9 cellular contexts compared by ENCODE assay signal in the genomic region with DNA sequence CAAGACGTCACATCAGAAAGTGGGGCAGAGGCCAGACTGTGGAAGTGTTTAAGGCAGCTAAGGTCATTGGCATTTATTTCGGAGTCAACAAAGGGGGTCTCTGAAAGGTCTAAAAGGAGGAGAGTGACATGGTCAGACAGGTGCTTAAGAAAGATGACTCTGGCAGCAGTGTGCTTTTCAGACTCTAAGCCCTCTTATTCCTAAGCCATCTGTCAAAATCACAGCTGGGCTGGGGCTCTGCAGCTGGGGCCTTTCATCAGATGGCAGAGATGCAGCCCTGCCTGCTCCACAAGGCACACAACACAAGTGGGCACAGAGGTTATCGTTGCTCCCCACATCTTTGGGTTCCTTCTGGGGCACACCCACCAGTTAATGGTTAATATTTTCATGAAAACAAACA. TPM values are rescaled to one million over a fixed set of nuclear protein-coding genes. Genes with fewer than 3 reads are reported as not detected.
DNase-seq lines count a peak whose midpoint lies in the region; ATAC-seq, FAIRE-seq and TF ChIP-seq lines count a peak whose summit lies in the region.
"Had no signal": no experiment of that assay in that cellular context is flagged by ENCODE, and none has a peak within 500 bp of the region (broad histone marks: within the 10 kb centered on the region; RNA-seq: fewer than 3 reads in every experiment).

No MANE protein-coding gene starts in this region.

- H3K9me3 Mint-ChIP-seq in activated naive CD8-positive, alpha-beta T cell treated with anti-CD3 and anti-CD28 coated beads, Interleukin-2, amount 50 U/mL, for 24 hours, result no peaks in the 10 kb centered on the region
- no peaks in the 10 kb centered on the region for H3K9me3 Mint-ChIP-seq in naive B cell

- no peak for TF ChIP-seq CTCF in cardiac muscle cell (IDR thresholded peaks at IDR 0.05; ENCODE audit: low read depth, low read length)
- TF ChIP-seq CTCF in heart right ventricle (IDR thresholded peaks at IDR 0.05), result no peak
- TF ChIP-seq CTCF in upper lobe of right lung (IDR thresholded peaks at IDR 0.05), result no peak

- H3K27me3 ChIP-seq in cardiac muscle cell, result no peaks in the 10 kb centered on the region
- H3K27me3 ChIP-seq in heart right ventricle, result no peaks in the 10 kb centered on the region
- H3K27me3 ChIP-seq in upper lobe of right lung, result no peaks in the 10 kb centered on the region

- no peak overlapping the region for H3K4me3 ChIP-seq in cardiac muscle cell
- no peak overlapping the region for H3K4me3 ChIP-seq in heart right ventricle
- H3K4me3 ChIP-seq in upper lobe of right lung, result no peak overlapping the region

- H3K36me3 ChIP-seq in cardiac muscle cell (peaks cover 11% of the 10 kb centered on the region), heart right ventricle (peaks cover 0 to 95% (median 51%) of the 10 kb centered on the region in 9 donors), upper lobe of right lung (peaks cover 71% of the 10 kb centered on the region)

- peak; percentile 37 for FAIRE-seq in urothelium cell line (lab: Jason Lieb, UNC)

- no peaks in the 10 kb centered on the region for H3K27me3 Mint-ChIP-seq in activated naive CD8-positive, alpha-beta T cell treated with anti-CD3 and anti-CD28 coated beads, Interleukin-2, amount 50 U/mL, for 24 hours
- H3K27me3 Mint-ChIP-seq in naive B cell, result no peaks in the 10 kb centered on the region

- intact Hi-C loops in heart right ventricle (cut with DNase I), result loop anchor here in 2 of 10 donors (5.0 kb wide), 1 partner anchor 461 kb away; no protein-coding TSS in a partner anchor
- intact Hi-C loops in upper lobe of right lung (cut with DNase I), result no loop called here

- 79 to 88% methylated on average over 3 of the region's 3 CpGs for WGBS in heart right ventricle, 2 donors

- DNase-seq in cardiac muscle cell (ENCODE audit: low read depth in 1 of 2, low spot score in 1 of 2), result no peak
- DNase-seq in heart right ventricle, result no peak
- DNase-seq in activated naive CD8-positive, alpha-beta T cell treated with anti-CD3 and anti-CD28 coated beads, Interleukin-2, amount 50 U/mL, for 24 hours, result no peak
- no peak for DNase-seq in naive B cell
- no peak for DNase-seq in urothelium cell line (ENCODE audit: low spot score)
- DNase-seq in NOMO-1 treated with DMSO at 0.1 percent for 48 hours (lab: John Stamatoyannopoulos, UW; ENCODE audit: unreplicated experiment), result no peak
- no peak for DNase-seq in upper lobe of right lung
- DNase-seq: RPMI8226 had no signal

- H3K4me3 Mint-ChIP-seq in activated naive CD8-positive, alpha-beta T cell treated with anti-CD3 and anti-CD28 coated beads, Interleukin-2, amount 50 U/mL, for 24 hours, result no peak overlapping the region
- no peak overlapping the region for H3K4me3 Mint-ChIP-seq in naive B cell

- H3K4me1 ChIP-seq in cardiac muscle cell (ENCODE audit: low read depth) (peaks cover 4% of the 10 kb centered on the region), heart right ventricle (peaks cover 0 to 21% (median 13%) of the 10 kb centered on the region in 9 donors), upper lobe of right lung (peaks cover 18% of the 10 kb centered on the region)

- peaks cover 31% of the 10 kb centered on the region for H3K36me3 Mint-ChIP-seq in activated naive CD8-positive, alpha-beta T cell treated with anti-CD3 and anti-CD28 coated beads, Interleukin-2, amount 50 U/mL, for 24 hours (ENCODE audit: low read depth)
- H3K36me3 Mint-ChIP-seq in naive B cell, result peaks cover 20% of the 10 kb centered on the region in 2 donors

- H3K27ac Mint-ChIP-seq in activated naive CD8-positive, alpha-beta T cell treated with anti-CD3 and anti-CD28 coated beads, Interleukin-2, amount 50 U/mL, for 24 hours, result peak overlapping the region; percentile 58
- H3K27ac Mint-ChIP-seq in naive B cell, result peak overlapping the region in 4 of 6 donors; percentile 66 to 92 (median 84)

- H3K9me3 ChIP-seq in cardiac muscle cell (ENCODE audit: low read depth), result no peaks in the 10 kb centered on the region
- no peaks in the 10 kb centered on the region for H3K9me3 ChIP-seq in heart right ventricle
- H3K9me3 ChIP-seq in upper lobe of right lung, result no peaks in the 10 kb centered on the region

- H3K4me1 Mint-ChIP-seq in activated naive CD8-positive, alpha-beta T cell treated with anti-CD3 and anti-CD28 coated beads, Interleukin-2, amount 50 U/mL, for 24 hours, result peaks cover 17% of the 10 kb centered on the region
- peaks cover 16 to 27% (median 19%) of the 10 kb centered on the region in 3 donors for H3K4me1 Mint-ChIP-seq in naive B cell

- ATAC-seq in heart right ventricle, result no peak
- ATAC-seq in activated naive CD8-positive, alpha-beta T cell treated with anti-CD3 and anti-CD28 coated beads, Interleukin-2, amount 50 U/mL, for 24 hours, result no peak
- no peak for ATAC-seq in naive B cell (ENCODE audit: low read depth in 2 of 2)
- ATAC-seq in HG03039 (IDR thresholded peaks at IDR 0.05; ENCODE audit: unreplicated experiment), result no peak
- ATAC-seq in upper lobe of right lung, result no peak

- H3K27ac ChIP-seq in cardiac muscle cell (peak overlapping the region; percentile 46), heart right ventricle (peak overlapping the region in 2 of 10 donors; percentile 52 to 53), upper lobe of right lung (no peak overlapping the region)

RNA-seq across cellular contexts. Expression of gene FBXL22, which starts 14.0 kb away (rescaled TPM):
- total RNA-seq in cardiac muscle cell, result 14.4 and 20.5 TPM in 2 replicates
- 19.0 and 26.5 TPM in 2 replicates for polyA plus RNA-seq in cardiac muscle cell
- total RNA-seq in heart right ventricle, result 10 to 100 TPM; 10.9 to 37.7 (median 23.5) TPM
- 10 to 100 TPM in 1 of 2 donors, 1 to 10 TPM in 1; 2.5 to 38.3 TPM for polyA plus RNA-seq in heart right ventricle
- polyA plus RNA-seq in naive B cell (ENCODE audit: low read depth in 6 of 6), result under 1 TPM in 5 of 6 donors, not detected in 1; 0.37 to 0.91 (median 0.48) TPM
- 0.98 TPM for total RNA-seq in upper lobe of right lung
